In the genomic region with DNA sequence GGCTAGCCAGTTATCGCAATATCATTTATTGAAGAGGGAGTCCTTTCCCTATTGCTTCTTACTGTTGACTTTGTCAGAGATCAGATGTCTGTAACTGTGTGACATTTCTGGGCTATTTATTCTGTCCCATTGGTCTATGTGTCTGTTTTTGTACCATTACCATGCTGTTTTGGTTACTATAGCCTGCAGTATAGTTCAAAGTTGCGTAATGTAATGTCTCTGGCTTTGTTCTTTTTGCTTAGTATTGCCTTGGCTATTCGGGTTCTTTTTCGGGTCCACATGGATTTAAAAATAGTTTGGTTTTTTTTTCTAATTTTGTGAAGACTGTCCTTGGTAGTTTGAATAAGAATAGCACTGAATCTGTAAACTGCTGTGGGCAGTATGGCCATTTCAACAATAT, we compare ENCODE assay signal across 32 cellular contexts.
"Had no signal": no experiment of that assay in that cellular context is flagged by ENCODE, and none has a peak within 500 bp of the region (broad histone marks: within the 10 kb centered on the region; RNA-seq: fewer than 3 reads in every experiment).

No MANE protein-coding gene starts in this region.

- H3K4me3 Mint-ChIP-seq: activated B cell treated with CpG ODN at 0.5 μM for 24 hours; activated CD8-positive, alpha-beta T cell treated with anti-CD3 and anti-CD28 coated beads for 36 hours; activated naive CD8-positive, alpha-beta T cell; activated T-cell treated with anti-CD3 and anti-CD28 coated beads, Interleukin-2, amount 50 U/mL, for 4 hours; activated T-helper 17 cell treated with anti-CD3 and anti-CD28 coated beads, Interleukin-2, amount 50 U/mL, for 72 hours; T-helper 17 cell; T-helper 2 cell treated with Interferon-gamma antibody and Interleukin-4, amounts not matched to agents 5 μg/mL and 100 μg/mL, for 36 hours had no signal

- FAIRE-seq: astrocyte, bronchial epithelial cell, endometrium, endothelial cell of umbilical vein had no signal

- H3K36me3 ChIP-seq: brain microvascular endothelial cell, colonic mucosa, esophagus squamous epithelium, gastroesophageal sphincter, WERI-Rb-1 had no signal

- ATAC-seq: activated CD4-positive, CD25-positive, alpha-beta regulatory T cell treated with anti-CD3 and anti-CD28 coated beads, Interleukin-2, amount 50 U/mL, for 24 hours; activated CD8-positive, alpha-beta T cell treated with anti-CD3 and anti-CD28 coated beads for 36 hours; activated T-cell treated with anti-CD3 and anti-CD28 coated beads, Interleukin-2, amount 50 U/mL, for 4 hours; gastroesophageal sphincter; T-helper 17 cell had no signal

- H3K27ac Mint-ChIP-seq: activated B cell treated with CpG ODN at 0.5 μM for 24 hours; activated CD8-positive, alpha-beta T cell treated with anti-CD3 and anti-CD28 coated beads for 36 hours; activated naive CD8-positive, alpha-beta T cell; activated T-helper 17 cell treated with anti-CD3 and anti-CD28 coated beads, Interleukin-2, amount 50 U/mL, for 72 hours; T-helper 17 cell; T-helper 2 cell treated with Interferon-gamma antibody and Interleukin-4, amounts not matched to agents 5 μg/mL and 100 μg/mL, for 36 hours had no signal

- H3K9me3 ChIP-seq: colonic mucosa, esophagus squamous epithelium, gastroesophageal sphincter had no signal

- H3K27ac ChIP-seq: brain microvascular endothelial cell, colonic mucosa, epithelial cell of prostate, esophagus squamous epithelium, gastroesophageal sphincter, WERI-Rb-1 had no signal

- H3K4me1 ChIP-seq: colonic mucosa had no signal

- H3K27me3 ChIP-seq: brain microvascular endothelial cell, colonic mucosa, esophagus squamous epithelium, gastroesophageal sphincter had no signal

- H3K27me3 Mint-ChIP-seq: activated B cell treated with CpG ODN at 0.5 μM for 24 hours; activated CD8-positive, alpha-beta T cell treated with anti-CD3 and anti-CD28 coated beads for 36 hours; activated naive CD8-positive, alpha-beta T cell; activated T-helper 17 cell treated with anti-CD3 and anti-CD28 coated beads, Interleukin-2, amount 50 U/mL, for 72 hours; T-helper 17 cell had no signal

- H3K4me3 ChIP-seq: colonic mucosa, esophagus squamous epithelium, gastroesophageal sphincter had no signal

- DNase-seq: activated B cell treated with CpG ODN at 0.5 μM for 24 hours; activated CD4-positive, alpha-beta T cell treated with anti-CD3 and anti-CD28 coated beads for 48 hours; activated CD4-positive, alpha-beta T cell treated with anti-CD3 and anti-CD28 coated beads, Interleukin-2, amount 50 U/mL, for 1 hour; activated CD4-positive, alpha-beta T cell treated with anti-CD3 and anti-CD28 coated beads, Interleukin-2, amount 50 U/mL, for 48 hours; activated CD8-positive, alpha-beta memory T cell treated with anti-CD3 and anti-CD28 coated beads for 24 hours; activated CD8-positive, alpha-beta T cell treated with anti-CD3 and anti-CD28 coated beads for 36 hours; activated effector memory CD4-positive, alpha-beta T cell treated with Interleukin-2 at 50 U/mL for 16 hours; activated gamma-delta T cell treated with Interleukin-2 at 50 U/mL for 16 hours; activated naive CD4-positive, alpha-beta T cell treated with anti-CD3 and anti-CD28 coated beads, Interleukin-2, amount 50 U/mL, for 16 hours; activated naive CD4-positive, alpha-beta T cell treated with Interleukin-2 at 50 U/mL for 16 hours; activated T-cell treated with anti-CD3 and anti-CD28 coated beads, Interleukin-2, amount 50 U/mL, for 4 hours; amniotic stem cell; anterior cingulate cortex; brain microvascular endothelial cell; colonic mucosa; effector CD8-positive, alpha-beta T cell; esophagus squamous epithelium; foreskin melanocyte; T-helper 1 cell; T-helper 17 cell; T1000; WERI-Rb-1 had no signal
